8 cellular contexts compared by ENCODE assay signal in genomic region chr7:5898480-5899224, GRCh38. TPM values are rescaled to one million over a fixed set of nuclear protein-coding genes. Genes with fewer than 3 reads are reported as not detected.
DNase-seq lines count a peak whose midpoint lies in the region; ATAC-seq and TF ChIP-seq lines count a peak whose summit lies in the region.
"Not testable (repeated sequence)": the region's sequence is repeated elsewhere in the genome, so short reads cannot be mapped to it uniquely, and the experiment has no call there.

TSS of gene CCZ1 (plus strand) at chr7:5898733. CDS start at chr7:5898800, 67 bp downstream.

- not testable (repeated sequence) for H3K4me2 ChIP-seq in mesendoderm (ENCODE audit: low read length)

- not testable (repeated sequence) for H3K18ac ChIP-seq in mesendoderm (ENCODE audit: low read length)

- H3K4me3 ChIP-seq in CD8-positive, alpha-beta memory T cell (ENCODE audit: low read length); NT2/D1 (ENCODE audit: insufficient read length, low read depth); mesendoderm (ENCODE audit: low read length): not testable (repeated sequence)
- H3K4me3 ChIP-seq in endodermal cell (ENCODE audit: low read length), result peak within 1 kb of the TSS; percentile 65

- not testable (repeated sequence) for H3K27ac ChIP-seq in CD8-positive, alpha-beta memory T cell (ENCODE audit: low read depth, low read length); endodermal cell (ENCODE audit: low read depth, low read length); mesendoderm (ENCODE audit: low read depth, low read length)

- not testable (repeated sequence) for H2AK5ac ChIP-seq in mesendoderm (ENCODE audit: low read length)

- not testable (repeated sequence) for H4K5ac ChIP-seq in mesendoderm (ENCODE audit: low read length)

- not testable (repeated sequence) for H3K56ac ChIP-seq in mesendoderm (ENCODE audit: low read length)

- H3K9me3 ChIP-seq in CD8-positive, alpha-beta memory T cell (ENCODE audit: low read length); NT2/D1 (ENCODE audit: insufficient read depth, low read length); endodermal cell (ENCODE audit: control insufficient read depth, low read length): not testable (repeated sequence)

- not testable (repeated sequence) for H2BK15ac ChIP-seq in mesendoderm (replicated peaks; ENCODE audit: low read depth)

- peaks cover 0 to 16% (median 3%) of the 10 kb centered on the region in 3 donors for H3K36me3 Mint-ChIP-seq in CD8-positive, alpha-beta memory T cell
- H3K36me3 Mint-ChIP-seq in endodermal cell (ENCODE audit: low read depth), result not testable (repeated sequence)

- not testable (repeated sequence) for H2BK5ac ChIP-seq in mesendoderm (ENCODE audit: low read length)

- WGBS in endodermal cell (ENCODE audit: insufficient coverage in 1 of 2, insufficient read length in 1 of 2), 2 experiments, result 1 to 2% methylated on average over 6 to 19 of the region's 64 CpGs
- WGBS in mesendoderm (ENCODE audit: extremely low coverage, insufficient coverage, low lambda C conversion rate), result no CpG with 5 or more reads among the region's 64 CpGs

- H3K27me3 Mint-ChIP-seq in CD8-positive, alpha-beta memory T cell; endodermal cell (ENCODE audit: insufficient read depth): not testable (repeated sequence)

- peak; percentile 46 to 86 (median 64) for DNase-seq in CD8-positive, alpha-beta memory T cell
- peak; percentile 23 for DNase-seq in NT2/D1 (ENCODE audit: low read depth, low spot score)
- DNase-seq in activated CD8-positive, alpha-beta memory T cell treated with anti-CD3 and anti-CD28 coated beads, Interleukin-2, amount 50 U/mL, for 1 hour (ENCODE audit: extremely low read depth), result peak; percentile 25
- peak; percentile 89 for DNase-seq in endodermal cell
- DNase-seq in mesendoderm, result peak; percentile 70
- peak; percentile 62 for DNase-seq in stimulated activated CD8-positive, alpha-beta memory T cell treated with anti-CD3 and anti-CD28 coated beads, Interleukin-12 subunit alpha, Interleukin-12 subunit beta, amount 100 ng/mL, for 24 hours (ENCODE audit: extremely low read depth)

- H2BK120ac ChIP-seq in mesendoderm (ENCODE audit: low read depth, low read length), result not testable (repeated sequence)

- CTCF ChIA-PET in CD8-positive, alpha-beta memory T cell (lab: Charles Lee), result not testable (repeated sequence)

- ATAC-seq in GM19452 (IDR thresholded peaks at IDR 0.05; ENCODE audit: unreplicated experiment), result peak; percentile 92
- ATAC-seq in HG03520 (IDR thresholded peaks at IDR 0.05; ENCODE audit: unreplicated experiment), result peak; percentile 86

- peak within 1 kb of the TSS; percentile 83 to 92 (median 87) for H3K4me3 Mint-ChIP-seq in CD8-positive, alpha-beta memory T cell
- peak within 1 kb of the TSS; percentile 63 for H3K4me3 Mint-ChIP-seq in endodermal cell

- not testable (repeated sequence) for H3K4me1 ChIP-seq in CD8-positive, alpha-beta memory T cell (ENCODE audit: insufficient read depth, low read length); NT2/D1 (ENCODE audit: insufficient read depth, insufficient read length); endodermal cell (ENCODE audit: control insufficient read depth, insufficient read depth, low read length); mesendoderm (ENCODE audit: control insufficient read depth, low read depth, low read length)

- H3K9ac ChIP-seq in NT2/D1 (ENCODE audit: insufficient read length, low read depth); endodermal cell (ENCODE audit: extremely low read depth, low read length, poor library complexity, severe bottlenecking); mesendoderm (ENCODE audit: low read length): not testable (repeated sequence)

- not testable (repeated sequence) for H3K79me1 ChIP-seq in mesendoderm (ENCODE audit: low read length)

- not testable (repeated sequence) for H3K79me2 ChIP-seq in mesendoderm (ENCODE audit: control insufficient read depth, insufficient read depth, low read length)

- TF ChIP-seq CTCF in endodermal cell (conservative IDR thresholded peaks at IDR 0.05), result peak; percentile 25

- H3K23ac ChIP-seq in mesendoderm (ENCODE audit: low read length), result not testable (repeated sequence)

- H4K8ac ChIP-seq in mesendoderm (ENCODE audit: low read depth, low read length), result not testable (repeated sequence)

- POLR2A ChIA-PET in CD8-positive, alpha-beta memory T cell (lab: Charles Lee), result not testable (repeated sequence)

- not testable (repeated sequence) for H3K9me3 Mint-ChIP-seq in CD8-positive, alpha-beta memory T cell; endodermal cell

- not testable (repeated sequence) for H3K4ac ChIP-seq in mesendoderm (ENCODE audit: low read depth, low read length)

- H3K27ac Mint-ChIP-seq in CD8-positive, alpha-beta memory T cell, result peak within 1 kb of the TSS; percentile 74 to 93 (median 85)
- peak within 1 kb of the TSS; percentile 70 for H3K27ac Mint-ChIP-seq in endodermal cell

- H3K36me3 ChIP-seq in CD8-positive, alpha-beta memory T cell (ENCODE audit: insufficient read depth, low read length); NT2/D1 (ENCODE audit: insufficient read depth, insufficient read length, low read length); endodermal cell (ENCODE audit: control insufficient read depth, insufficient read depth, low read length); mesendoderm (ENCODE audit: control insufficient read depth, insufficient read depth, low read length): not testable (repeated sequence)

- H3K4me1 Mint-ChIP-seq in CD8-positive, alpha-beta memory T cell; endodermal cell: not testable (repeated sequence)

- not testable (repeated sequence) for H3K27me3 ChIP-seq in CD8-positive, alpha-beta memory T cell (ENCODE audit: insufficient read depth, low read length, poor library complexity, severe bottlenecking); NT2/D1 (ENCODE audit: insufficient read depth, insufficient read length); endodermal cell (ENCODE audit: control insufficient read depth, insufficient read depth, low read length, poor library complexity, severe bottlenecking); mesendoderm (ENCODE audit: insufficient read depth, low read length, poor library complexity)

RNA-seq across cellular contexts. Expression of gene CCZ1, which starts in this region (rescaled TPM):
- 10 to 100 TPM; 84.6 to 93.4 TPM for total RNA-seq in CD8-positive, alpha-beta memory T cell
- polyA plus RNA-seq in CD8-positive, alpha-beta memory T cell, result 46.3 TPM
- 100 to 1,000 TPM; 121 to 138 TPM for total RNA-seq in endodermal cell
- polyA plus RNA-seq in endodermal cell (2013, experiment 1 of 2), result 108 TPM
- polyA plus RNA-seq in endodermal cell (2013, experiment 2 of 2), result 90.1 TPM
- 130 TPM for polyA plus RNA-seq in mesendoderm (2013, experiment 1 of 2)
- 129 TPM for polyA plus RNA-seq in mesendoderm (2013, experiment 2 of 2)

Comparison
In these comparisons a context has a peak if more than half of its experiments do, and no peak if none do; other contexts are left out.
1. DNase-seq: peak in every context shown above with its lines; median percentile 89 in endodermal cell; 70 in mesendoderm; 64 in CD8-positive, alpha-beta memory T cell; 62 in stimulated activated CD8-positive, alpha-beta memory T cell treated with anti-CD3 and anti-CD28 coated beads, Interleukin-12 subunit alpha, Interleukin-12 subunit beta, amount 100 ng/mL, for 24 hours; 25 in activated CD8-positive, alpha-beta memory T cell treated with anti-CD3 and anti-CD28 coated beads, Interleukin-2, amount 50 U/mL, for 1 hour; 23 in NT2/D1.